Comparison of ENCODE assay signal across 2 cellular contexts in the genomic region with DNA sequence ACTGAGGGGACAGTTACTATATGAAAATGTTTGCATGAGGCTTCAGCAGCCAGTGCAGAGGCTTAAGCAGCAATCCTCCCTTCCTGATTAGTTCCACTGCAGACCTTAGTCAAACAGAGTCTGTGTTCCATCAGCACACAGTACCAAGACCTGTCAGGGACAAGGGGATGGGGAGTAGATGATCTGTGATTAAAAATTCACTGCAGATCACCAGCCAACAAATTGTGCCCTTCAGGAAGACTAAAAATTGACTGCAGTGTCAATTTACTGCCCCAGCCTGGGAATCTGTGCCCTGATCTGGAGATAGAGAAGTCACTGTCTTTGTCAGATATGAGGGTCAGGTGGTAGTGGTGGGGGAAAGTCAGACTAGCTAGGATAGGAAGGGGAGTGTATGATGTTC.
TF ChIP-seq lines count a peak whose summit lies in the region.

No MANE protein-coding gene starts in this region.

TF ChIP-seq in IMR-90, 13 proteins besides CTCF, POLR2A, EP300 and RAD21:
- TF ChIP-seq, protein P1, sequence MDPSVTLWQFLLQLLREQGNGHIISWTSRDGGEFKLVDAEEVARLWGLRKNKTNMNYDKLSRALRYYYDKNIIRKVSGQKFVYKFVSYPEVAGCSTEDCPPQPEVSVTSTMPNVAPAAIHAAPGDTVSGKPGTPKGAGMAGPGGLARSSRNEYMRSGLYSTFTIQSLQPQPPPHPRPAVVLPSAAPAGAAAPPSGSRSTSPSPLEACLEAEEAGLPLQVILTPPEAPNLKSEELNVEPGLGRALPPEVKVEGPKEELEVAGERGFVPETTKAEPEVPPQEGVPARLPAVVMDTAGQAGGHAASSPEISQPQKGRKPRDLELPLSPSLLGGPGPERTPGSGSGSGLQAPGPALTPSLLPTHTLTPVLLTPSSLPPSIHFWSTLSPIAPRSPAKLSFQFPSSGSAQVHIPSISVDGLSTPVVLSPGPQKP (IDR thresholded peaks at IDR 0.05; ENCODE audit: borderline replicate concordance, low read depth, low read length) = no peak
- TF ChIP-seq BHLHE40 (IDR thresholded peaks at IDR 0.05; ENCODE audit: low read depth, low read length) (no peak), FOS (IDR thresholded peaks at IDR 0.05; ENCODE audit: low read depth, low read length) (no peak), NFE2L2 (IDR thresholded peaks at IDR 0.05; ENCODE audit: low read depth, low read length) (no peak), MXI1 (IDR thresholded peaks at IDR 0.05; ENCODE audit: borderline replicate concordance, low read depth, low read length) (no peak), SMC3 (IDR thresholded peaks at IDR 0.05; ENCODE audit: low read depth, low read length) (no peak), CHD1 (IDR thresholded peaks at IDR 0.05; ENCODE audit: low read depth, low read length) (no peak), RFX5 (IDR thresholded peaks at IDR 0.05; ENCODE audit: low read depth, low read length) (no peak), MAFK (IDR thresholded peaks at IDR 0.05; ENCODE audit: low read depth, low read length) (no peak), MAZ (IDR thresholded peaks at IDR 0.05; ENCODE audit: borderline replicate concordance, low read depth, low read length) (no peak), CEBPB (IDR thresholded peaks at IDR 0.05; ENCODE audit: low read depth, low read length) (no peak), RCOR1 (IDR thresholded peaks at IDR 0.05; ENCODE audit: insufficient replicate concordance, low read length) (no peak)
- TF ChIP-seq, protein P2, sequence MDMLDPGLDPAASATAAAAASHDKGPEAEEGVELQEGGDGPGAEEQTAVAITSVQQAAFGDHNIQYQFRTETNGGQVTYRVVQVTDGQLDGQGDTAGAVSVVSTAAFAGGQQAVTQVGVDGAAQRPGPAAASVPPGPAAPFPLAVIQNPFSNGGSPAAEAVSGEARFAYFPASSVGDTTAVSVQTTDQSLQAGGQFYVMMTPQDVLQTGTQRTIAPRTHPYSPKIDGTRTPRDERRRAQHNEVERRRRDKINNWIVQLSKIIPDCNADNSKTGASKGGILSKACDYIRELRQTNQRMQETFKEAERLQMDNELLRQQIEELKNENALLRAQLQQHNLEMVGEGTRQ (IDR thresholded peaks at IDR 0.05; ENCODE audit: low read depth, low read length) = no peak

TF ChIP-seq in GM23338, 12 proteins besides CTCF, POLR2A, EP300 and RAD21:
- no peak for TF ChIP-seq STAT1 (IDR thresholded peaks at IDR 0.05; ENCODE audit: unreplicated experiment)
- no peak for TF ChIP-seq ZNF331 (CRISPR knock-in tag; IDR thresholded peaks at IDR 0.05; ENCODE audit: low read depth)
- TF ChIP-seq NANOG (IDR thresholded peaks at IDR 0.05; ENCODE audit: borderline replicate concordance) = no peak
- TF ChIP-seq JUNB (IDR thresholded peaks at IDR 0.05; ENCODE audit: unreplicated experiment) = no peak
- TF ChIP-seq EZH2 (IDR thresholded peaks at IDR 0.05; ENCODE audit: low read depth, unreplicated experiment) = no peak
- no peak for TF ChIP-seq EZH2phosphoT487 (IDR thresholded peaks at IDR 0.05; ENCODE audit: unreplicated experiment)
- no peak for TF ChIP-seq ETS1 (IDR thresholded peaks at IDR 0.05)
- no peak for TF ChIP-seq POLR2AphosphoS5 (IDR thresholded peaks at IDR 0.05; ENCODE audit: low read depth)
- TF ChIP-seq ZNF462 (CRISPR knock-in tag; IDR thresholded peaks at IDR 0.05) = no peak
- TF ChIP-seq, protein P3, sequence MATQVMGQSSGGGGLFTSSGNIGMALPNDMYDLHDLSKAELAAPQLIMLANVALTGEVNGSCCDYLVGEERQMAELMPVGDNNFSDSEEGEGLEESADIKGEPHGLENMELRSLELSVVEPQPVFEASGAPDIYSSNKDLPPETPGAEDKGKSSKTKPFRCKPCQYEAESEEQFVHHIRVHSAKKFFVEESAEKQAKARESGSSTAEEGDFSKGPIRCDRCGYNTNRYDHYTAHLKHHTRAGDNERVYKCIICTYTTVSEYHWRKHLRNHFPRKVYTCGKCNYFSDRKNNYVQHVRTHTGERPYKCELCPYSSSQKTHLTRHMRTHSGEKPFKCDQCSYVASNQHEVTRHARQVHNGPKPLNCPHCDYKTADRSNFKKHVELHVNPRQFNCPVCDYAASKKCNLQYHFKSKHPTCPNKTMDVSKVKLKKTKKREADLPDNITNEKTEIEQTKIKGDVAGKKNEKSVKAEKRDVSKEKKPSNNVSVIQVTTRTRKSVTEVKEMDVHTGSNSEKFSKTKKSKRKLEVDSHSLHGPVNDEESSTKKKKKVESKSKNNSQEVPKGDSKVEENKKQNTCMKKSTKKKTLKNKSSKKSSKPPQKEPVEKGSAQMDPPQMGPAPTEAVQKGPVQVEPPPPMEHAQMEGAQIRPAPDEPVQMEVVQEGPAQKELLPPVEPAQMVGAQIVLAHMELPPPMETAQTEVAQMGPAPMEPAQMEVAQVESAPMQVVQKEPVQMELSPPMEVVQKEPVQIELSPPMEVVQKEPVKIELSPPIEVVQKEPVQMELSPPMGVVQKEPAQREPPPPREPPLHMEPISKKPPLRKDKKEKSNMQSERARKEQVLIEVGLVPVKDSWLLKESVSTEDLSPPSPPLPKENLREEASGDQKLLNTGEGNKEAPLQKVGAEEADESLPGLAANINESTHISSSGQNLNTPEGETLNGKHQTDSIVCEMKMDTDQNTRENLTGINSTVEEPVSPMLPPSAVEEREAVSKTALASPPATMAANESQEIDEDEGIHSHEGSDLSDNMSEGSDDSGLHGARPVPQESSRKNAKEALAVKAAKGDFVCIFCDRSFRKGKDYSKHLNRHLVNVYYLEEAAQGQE (IDR thresholded peaks at IDR 0.05; ENCODE audit: unreplicated experiment) = no peak
- no peak for TF ChIP-seq ZNF114 (CRISPR knock-in tag; IDR thresholded peaks at IDR 0.05)
- no peak for TF ChIP-seq CREB1 (CRISPR knock-in tag; IDR thresholded peaks at IDR 0.05; ENCODE audit: low read depth)
